ENCODE assay signal across 1 cellular context in genomic region chr10:132637477-132638129, GRCh38.
TF ChIP-seq lines count a peak whose summit lies in the region.

No MANE protein-coding gene starts in this region.

TF ChIP-seq in H1, 55 proteins besides CTCF, POLR2A, EP300 and RAD21 (continued from another document):
- TF ChIP-seq ATF2 (IDR thresholded peaks at IDR 0.05; ENCODE audit: low read length) (no peak), BACH1 (IDR thresholded peaks at IDR 0.05; ENCODE audit: low read length) (no peak), BRCA1 (IDR thresholded peaks at IDR 0.05; ENCODE audit: low read depth, low read length) (no peak), KDM5A (IDR thresholded peaks at IDR 0.05; ENCODE audit: low read length) (no peak)
